In genomic region chr20:47648943-47649342, GRCh38 we compare ENCODE assay signal across 24 cellular contexts.
DNase-seq lines count a peak whose midpoint lies in the region; ATAC-seq, FAIRE-seq and TF ChIP-seq lines count a peak whose summit lies in the region.
"Had no signal": no experiment of that assay in that cellular context is flagged by ENCODE, and none has a peak within 500 bp of the region (broad histone marks: within the 10 kb centered on the region; RNA-seq: fewer than 3 reads in every experiment).

No MANE protein-coding gene starts in this region.

- POLR2A ChIA-PET in activated CD8-positive, alpha-beta T cell treated with anti-CD3 and anti-CD28 coated beads for 36 hours (lab: Charles Lee): no interaction called here
- POLR2A ChIA-PET in activated CD8-positive, alpha-beta T cell treated with anti-CD3 and anti-CD28 coated beads, Interleukin-2, amount 10 ng/mL, durations not matched to agents 7 days and 5 days (lab: Charles Lee): interaction anchor here (0.6 kb wide), 1 partner anchor 135 kb away, joined by 4 read pairs; no protein-coding TSS in a partner anchor
- POLR2A ChIA-PET in WTC11 (lab: Charles Lee): interaction anchor here (1.9 kb wide), 1 partner anchor 147 kb away, joined by 4 read pairs; the partner anchor contains the start of gene NCOA3

- no peaks in the 10 kb centered on the region for H3K27me3 ChIP-seq in iPS-18a (ENCODE audit: control insufficient read depth, insufficient read depth, low read length)
- no peaks in the 10 kb centered on the region for H3K27me3 ChIP-seq in small intestine (ENCODE audit: control insufficient read depth in 2 of 2, insufficient read depth in 2 of 2, low read length in 2 of 2)

- intact Hi-C loops in activated CD8-positive, alpha-beta T cell treated with anti-CD3 and anti-CD28 coated beads for 36 hours (cut with micrococcal nuclease): no loop called here

- H3K27me3 Mint-ChIP-seq in activated CD8-positive, alpha-beta T cell treated with anti-CD3 and anti-CD28 coated beads for 36 hours: no peaks in the 10 kb centered on the region
- H3K27me3 Mint-ChIP-seq in activated CD8-positive, alpha-beta T cell treated with anti-CD3 and anti-CD28 coated beads, Interleukin-2, amount 10 ng/mL, durations not matched to agents 7 days and 5 days (ENCODE audit: low read depth): no peaks in the 10 kb centered on the region
- H3K27me3 Mint-ChIP-seq in WTC11 (ENCODE audit: low read depth): no peaks in the 10 kb centered on the region
- H3K27me3 Mint-ChIP-seq in stimulated activated naive B cell treated with anti-CD40 and anti-IgM and Interleukin-4, amounts not matched to agents 10 μg/mL and 1 μg/mL and 100 μg/mL, for 72 hours: no peaks in the 10 kb centered on the region

- no peak for ATAC-seq in activated CD8-positive, alpha-beta T cell treated with anti-CD3 and anti-CD28 coated beads for 36 hours
- no peak for ATAC-seq in activated CD8-positive, alpha-beta T cell treated with anti-CD3 and anti-CD28 coated beads, Interleukin-2, amount 10 ng/mL, durations not matched to agents 7 days and 5 days
- ATAC-seq in WTC11 (peak; percentile 99), GM19351 (IDR thresholded peaks at IDR 0.05; ENCODE audit: unreplicated experiment) (no peak), HG02759 (IDR thresholded peaks at IDR 0.05; ENCODE audit: unreplicated experiment) (no peak)
- no peak for ATAC-seq in stimulated activated naive B cell treated with anti-CD40 and anti-IgM and Interleukin-4, amounts not matched to agents 10 μg/mL and 1 μg/mL and 100 μg/mL, for 72 hours (replicated peaks)
- ATAC-seq: HCT116 had no signal

- H3K27ac ChIP-seq in iPS-18a (ENCODE audit: low read length) (peak overlapping the region; percentile 32), small intestine (ENCODE audit: low read depth in 1 of 2, low read length in 1 of 2) (no peak overlapping the region)
- H3K27ac ChIP-seq: 22Rv1, C4-2B, SK-N-MC had no signal

- no peaks in the 10 kb centered on the region for H3K9me3 Mint-ChIP-seq in activated CD8-positive, alpha-beta T cell treated with anti-CD3 and anti-CD28 coated beads for 36 hours
- H3K9me3 Mint-ChIP-seq in activated CD8-positive, alpha-beta T cell treated with anti-CD3 and anti-CD28 coated beads, Interleukin-2, amount 10 ng/mL, durations not matched to agents 7 days and 5 days (ENCODE audit: insufficient read depth): no peaks in the 10 kb centered on the region
- H3K9me3 Mint-ChIP-seq in WTC11: no peaks in the 10 kb centered on the region
- no peaks in the 10 kb centered on the region for H3K9me3 Mint-ChIP-seq in stimulated activated naive B cell treated with anti-CD40 and anti-IgM and Interleukin-4, amounts not matched to agents 10 μg/mL and 1 μg/mL and 100 μg/mL, for 72 hours

- peaks cover 58% of the 10 kb centered on the region for H3K36me3 Mint-ChIP-seq in activated CD8-positive, alpha-beta T cell treated with anti-CD3 and anti-CD28 coated beads for 36 hours (ENCODE audit: low read depth)
- H3K36me3 Mint-ChIP-seq in activated CD8-positive, alpha-beta T cell treated with anti-CD3 and anti-CD28 coated beads, Interleukin-2, amount 10 ng/mL, durations not matched to agents 7 days and 5 days (ENCODE audit: low read depth): peaks cover 64% of the 10 kb centered on the region
- H3K36me3 Mint-ChIP-seq in WTC11: peaks cover 37% of the 10 kb centered on the region
- H3K36me3 Mint-ChIP-seq in stimulated activated naive B cell treated with anti-CD40 and anti-IgM and Interleukin-4, amounts not matched to agents 10 μg/mL and 1 μg/mL and 100 μg/mL, for 72 hours: peaks cover 31 to 54% of the 10 kb centered on the region in 2 donors

- H3K4me3 ChIP-seq in iPS-18a (ENCODE audit: low read length): no peak overlapping the region
- H3K4me3 ChIP-seq in small intestine (ENCODE audit: low read depth in 1 of 2, low read length in 2 of 2): no peak overlapping the region
- H3K4me3 ChIP-seq: SK-N-MC had no signal

- FAIRE-seq in small intestine (lab: Jason Lieb, UNC): no peak
- FAIRE-seq: GM12892, GM18507, RCC 7860 had no signal

- CTCF ChIA-PET in activated CD8-positive, alpha-beta T cell treated with anti-CD3 and anti-CD28 coated beads for 36 hours (lab: Charles Lee): interaction anchor here (1.0 to 4.0 kb wide), 3 partner anchors 15 to 453 kb away, joined by 3 to 18 read pairs (median 7); no protein-coding TSS in a partner anchor
- CTCF ChIA-PET in activated CD8-positive, alpha-beta T cell treated with anti-CD3 and anti-CD28 coated beads, Interleukin-2, amount 10 ng/mL, durations not matched to agents 7 days and 5 days (lab: Charles Lee): interaction anchor here (1.1 to 1.6 kb wide), 4 partner anchors 15 to 450 kb away, joined by 4 to 5 read pairs (median 4); no protein-coding TSS in a partner anchor
- CTCF ChIA-PET in WTC11 (lab: Charles Lee): interaction anchor here (0.9 to 2.5 kb wide), 6 partner anchors 15 to 265 kb away, joined by 3 to 18 read pairs (median 4); no protein-coding TSS in a partner anchor

- H3K36me3 ChIP-seq in iPS-18a (ENCODE audit: control insufficient read depth, low read depth, low read length) (peaks cover 30% of the 10 kb centered on the region), small intestine (ENCODE audit: control insufficient read depth in 2 of 2, insufficient read depth in 2 of 2, low read length in 2 of 2) (peaks cover 9 to 24% of the 10 kb centered on the region in 2 donors)

- TF ChIP-seq CTCF in activated CD8-positive, alpha-beta T cell treated with anti-CD3 and anti-CD28 coated beads for 36 hours (IDR thresholded peaks at IDR 0.05): no peak
- TF ChIP-seq CTCF in WTC11 (IDR thresholded peaks at IDR 0.05): no peak

- H3K4me1 ChIP-seq in iPS-18a (ENCODE audit: control insufficient read depth, low read depth, low read length) (peaks cover 27% of the 10 kb centered on the region), small intestine (ENCODE audit: control insufficient read depth in 2 of 2, insufficient read depth in 1 of 2, low read depth in 1 of 2, low read length in 1 of 2) (no peaks in the 10 kb centered on the region)

- peak overlapping the region; percentile 28 for H3K9ac ChIP-seq in iPS-18a (ENCODE audit: low read length)

- no peak overlapping the region for H3K4me3 Mint-ChIP-seq in activated CD8-positive, alpha-beta T cell treated with anti-CD3 and anti-CD28 coated beads for 36 hours
- no peak overlapping the region for H3K4me3 Mint-ChIP-seq in activated CD8-positive, alpha-beta T cell treated with anti-CD3 and anti-CD28 coated beads, Interleukin-2, amount 10 ng/mL, durations not matched to agents 7 days and 5 days
- H3K4me3 Mint-ChIP-seq in WTC11: 0 out of 2 replicates have a peak overlapping the region, but pooled peaks have one; percentile 1
- no peak overlapping the region for H3K4me3 Mint-ChIP-seq in stimulated activated naive B cell treated with anti-CD40 and anti-IgM and Interleukin-4, amounts not matched to agents 10 μg/mL and 1 μg/mL and 100 μg/mL, for 72 hours

- WGBS in small intestine, 3 donors: 90 to 93% (median 93%) methylated on average over 6 of the region's 6 CpGs

- peak overlapping the region; percentile 46 for H3K27ac Mint-ChIP-seq in activated CD8-positive, alpha-beta T cell treated with anti-CD3 and anti-CD28 coated beads for 36 hours
- no peak overlapping the region for H3K27ac Mint-ChIP-seq in activated CD8-positive, alpha-beta T cell treated with anti-CD3 and anti-CD28 coated beads, Interleukin-2, amount 10 ng/mL, durations not matched to agents 7 days and 5 days
- H3K27ac Mint-ChIP-seq in WTC11: peak overlapping the region; percentile 98
- peak overlapping the region; percentile 47 for H3K27ac Mint-ChIP-seq in stimulated activated naive B cell treated with anti-CD40 and anti-IgM and Interleukin-4, amounts not matched to agents 10 μg/mL and 1 μg/mL and 100 μg/mL, for 72 hours

- H3K4me1 Mint-ChIP-seq in activated CD8-positive, alpha-beta T cell treated with anti-CD3 and anti-CD28 coated beads for 36 hours (ENCODE audit: low read depth): no peaks in the 10 kb centered on the region
- no peaks in the 10 kb centered on the region for H3K4me1 Mint-ChIP-seq in activated CD8-positive, alpha-beta T cell treated with anti-CD3 and anti-CD28 coated beads, Interleukin-2, amount 10 ng/mL, durations not matched to agents 7 days and 5 days (ENCODE audit: low read depth)
- H3K4me1 Mint-ChIP-seq in WTC11: peaks cover 59% of the 10 kb centered on the region
- peaks cover 6 to 10% of the 10 kb centered on the region in 2 donors for H3K4me1 Mint-ChIP-seq in stimulated activated naive B cell treated with anti-CD40 and anti-IgM and Interleukin-4, amounts not matched to agents 10 μg/mL and 1 μg/mL and 100 μg/mL, for 72 hours

- DNase-seq in activated CD8-positive, alpha-beta T cell treated with anti-CD3 and anti-CD28 coated beads for 36 hours: no peak
- no peak for DNase-seq in activated CD8-positive, alpha-beta T cell treated with anti-CD3 and anti-CD28 coated beads, Interleukin-2, amount 10 ng/mL, durations not matched to agents 7 days and 5 days
- DNase-seq in WTC11 (ENCODE audit: low spot score) (peak; percentile 44), small intestine (no peak)
- no peak for DNase-seq in stimulated activated naive B cell treated with anti-CD40 and anti-IgM and Interleukin-4, amounts not matched to agents 10 μg/mL and 1 μg/mL and 100 μg/mL, for 72 hours
- DNase-seq: AML-193; DMS79; KG1; NCI-H1105 treated with DMSO at 0.1 percent for 48 hours; NCI-H1694; NCI-H2081 treated with DMSO at 0.1 percent for 48 hours; NCI-H748 treated with DMSO at 0.1 percent for 48 hours; NK-92 treated with Interleukin-12 subunit alpha and Interleukin-12 subunit beta, amount 100 ng/mL, for 24 hours; SHP77 had no signal

- H3K9me3 ChIP-seq in iPS-18a (ENCODE audit: control insufficient read depth, low read depth, low read length) (no peaks in the 10 kb centered on the region), small intestine (ENCODE audit: control insufficient read depth, low read depth) (no peaks in the 10 kb centered on the region)

TF ChIP-seq in WTC11, 78 proteins besides CTCF, POLR2A, EP300 and RAD21:
- TF ChIP-seq ELF4 (CRISPR knock-in tag; IDR thresholded peaks at IDR 0.05; ENCODE audit: low read depth) (no peak), MYBL2 (CRISPR knock-in tag; IDR thresholded peaks at IDR 0.05) (no peak), NFE2L1 (CRISPR knock-in tag; IDR thresholded peaks at IDR 0.05) (no peak)
